In genomic region chr2:200703132-200703925, GRCh38 we compare ENCODE assay signal across 1 cellular context.
TF ChIP-seq lines count a peak whose summit lies in the region.

No MANE protein-coding gene starts in this region.

TF ChIP-seq in HepG2, 621 proteins besides CTCF, POLR2A, EP300 and RAD21 (continued from another document):
- TF ChIP-seq HMGXB3 (CRISPR knock-in tag; IDR thresholded peaks at IDR 0.05; ENCODE audit: borderline replicate concordance) (no peak), KLF9 (CRISPR knock-in tag; IDR thresholded peaks at IDR 0.05; ENCODE audit: low read depth) (no peak), PAWR (CRISPR knock-in tag; IDR thresholded peaks at IDR 0.05; ENCODE audit: borderline replicate concordance) (no peak), AKAP8 (CRISPR knock-in tag; IDR thresholded peaks at IDR 0.05) (no peak), WIZ (CRISPR knock-in tag; IDR thresholded peaks at IDR 0.05) (no peak), PLSCR1 (CRISPR knock-in tag; IDR thresholded peaks at IDR 0.05; ENCODE audit: borderline replicate concordance) (no peak), STAT6 (CRISPR knock-in tag; IDR thresholded peaks at IDR 0.05; ENCODE audit: borderline replicate concordance) (peak; percentile 26; the same call in 1 of the 2 replicates), FOXA1 (IDR thresholded peaks at IDR 0.05) (no peak), FOXA1 (CRISPR knock-in tag; IDR thresholded peaks at IDR 0.05) (no peak), STAG1 (CRISPR knock-in tag; IDR thresholded peaks at IDR 0.05) (peak; percentile 91), ZNF138 (CRISPR knock-in tag; IDR thresholded peaks at IDR 0.05; ENCODE audit: low read depth) (no peak), TARDBP (CRISPR knock-in tag; IDR thresholded peaks at IDR 0.05) (no peak), ZNF747 (CRISPR knock-in tag; IDR thresholded peaks at IDR 0.05; ENCODE audit: borderline replicate concordance) (no peak), KDM2A (CRISPR knock-in tag; IDR thresholded peaks at IDR 0.05; ENCODE audit: borderline replicate concordance, low read depth) (no peak), ZNF737 (CRISPR knock-in tag; IDR thresholded peaks at IDR 0.05; ENCODE audit: borderline replicate concordance) (no peak), MED13 (CRISPR knock-in tag; IDR thresholded peaks at IDR 0.05) (no peak), ZNF878 (CRISPR knock-in tag; IDR thresholded peaks at IDR 0.05) (0 out of 2 replicates have a peak, but pooled peaks have one; percentile 11), PHF5A (CRISPR knock-in tag; IDR thresholded peaks at IDR 0.05; ENCODE audit: low read depth, unreplicated experiment) (peak; percentile 10), HIC2 (CRISPR knock-in tag; IDR thresholded peaks at IDR 0.05; ENCODE audit: low read depth) (no peak)
